Comparison of ENCODE assay signal across 1 cellular context in genomic region chr16:30934827-30935557, GRCh38.
TF ChIP-seq lines count a peak whose summit lies in the region.

No MANE protein-coding gene starts in this region.

TF ChIP-seq in HCT116, 20 proteins besides CTCF, POLR2A, EP300 and RAD21 (continued from another document):
- TF ChIP-seq, protein P1, sequence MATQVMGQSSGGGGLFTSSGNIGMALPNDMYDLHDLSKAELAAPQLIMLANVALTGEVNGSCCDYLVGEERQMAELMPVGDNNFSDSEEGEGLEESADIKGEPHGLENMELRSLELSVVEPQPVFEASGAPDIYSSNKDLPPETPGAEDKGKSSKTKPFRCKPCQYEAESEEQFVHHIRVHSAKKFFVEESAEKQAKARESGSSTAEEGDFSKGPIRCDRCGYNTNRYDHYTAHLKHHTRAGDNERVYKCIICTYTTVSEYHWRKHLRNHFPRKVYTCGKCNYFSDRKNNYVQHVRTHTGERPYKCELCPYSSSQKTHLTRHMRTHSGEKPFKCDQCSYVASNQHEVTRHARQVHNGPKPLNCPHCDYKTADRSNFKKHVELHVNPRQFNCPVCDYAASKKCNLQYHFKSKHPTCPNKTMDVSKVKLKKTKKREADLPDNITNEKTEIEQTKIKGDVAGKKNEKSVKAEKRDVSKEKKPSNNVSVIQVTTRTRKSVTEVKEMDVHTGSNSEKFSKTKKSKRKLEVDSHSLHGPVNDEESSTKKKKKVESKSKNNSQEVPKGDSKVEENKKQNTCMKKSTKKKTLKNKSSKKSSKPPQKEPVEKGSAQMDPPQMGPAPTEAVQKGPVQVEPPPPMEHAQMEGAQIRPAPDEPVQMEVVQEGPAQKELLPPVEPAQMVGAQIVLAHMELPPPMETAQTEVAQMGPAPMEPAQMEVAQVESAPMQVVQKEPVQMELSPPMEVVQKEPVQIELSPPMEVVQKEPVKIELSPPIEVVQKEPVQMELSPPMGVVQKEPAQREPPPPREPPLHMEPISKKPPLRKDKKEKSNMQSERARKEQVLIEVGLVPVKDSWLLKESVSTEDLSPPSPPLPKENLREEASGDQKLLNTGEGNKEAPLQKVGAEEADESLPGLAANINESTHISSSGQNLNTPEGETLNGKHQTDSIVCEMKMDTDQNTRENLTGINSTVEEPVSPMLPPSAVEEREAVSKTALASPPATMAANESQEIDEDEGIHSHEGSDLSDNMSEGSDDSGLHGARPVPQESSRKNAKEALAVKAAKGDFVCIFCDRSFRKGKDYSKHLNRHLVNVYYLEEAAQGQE (IDR thresholded peaks at IDR 0.05; ENCODE audit: low read depth) = no peak
- no peak for TF ChIP-seq CBX3 (IDR thresholded peaks at IDR 0.05; ENCODE audit: low read depth)
- no peak for TF ChIP-seq SRF (IDR thresholded peaks at IDR 0.05; ENCODE audit: low read depth)
- no peak for TF ChIP-seq ZBTB33 (IDR thresholded peaks at IDR 0.05; ENCODE audit: extremely low read depth, insufficient replicate concordance, low read length)
- TF ChIP-seq EGR1 (IDR thresholded peaks at IDR 0.05; ENCODE audit: low read depth) = no peak
- TF ChIP-seq, protein P2, sequence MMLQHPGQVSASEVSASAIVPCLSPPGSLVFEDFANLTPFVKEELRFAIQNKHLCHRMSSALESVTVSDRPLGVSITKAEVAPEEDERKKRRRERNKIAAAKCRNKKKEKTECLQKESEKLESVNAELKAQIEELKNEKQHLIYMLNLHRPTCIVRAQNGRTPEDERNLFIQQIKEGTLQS (IDR thresholded peaks at IDR 0.05) = no peak
- TF ChIP-seq, protein P3, sequence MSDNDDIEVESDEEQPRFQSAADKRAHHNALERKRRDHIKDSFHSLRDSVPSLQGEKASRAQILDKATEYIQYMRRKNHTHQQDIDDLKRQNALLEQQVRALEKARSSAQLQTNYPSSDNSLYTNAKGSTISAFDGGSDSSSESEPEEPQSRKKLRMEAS (IDR thresholded peaks at IDR 0.05) = no peak
- TF ChIP-seq FOSL1 (IDR thresholded peaks at IDR 0.05; ENCODE audit: low read depth) = no peak
- no peak for TF ChIP-seq ELF1 (IDR thresholded peaks at IDR 0.05; ENCODE audit: borderline replicate concordance, low read depth)
